19 cellular contexts compared by ENCODE assay signal in the genomic region with DNA sequence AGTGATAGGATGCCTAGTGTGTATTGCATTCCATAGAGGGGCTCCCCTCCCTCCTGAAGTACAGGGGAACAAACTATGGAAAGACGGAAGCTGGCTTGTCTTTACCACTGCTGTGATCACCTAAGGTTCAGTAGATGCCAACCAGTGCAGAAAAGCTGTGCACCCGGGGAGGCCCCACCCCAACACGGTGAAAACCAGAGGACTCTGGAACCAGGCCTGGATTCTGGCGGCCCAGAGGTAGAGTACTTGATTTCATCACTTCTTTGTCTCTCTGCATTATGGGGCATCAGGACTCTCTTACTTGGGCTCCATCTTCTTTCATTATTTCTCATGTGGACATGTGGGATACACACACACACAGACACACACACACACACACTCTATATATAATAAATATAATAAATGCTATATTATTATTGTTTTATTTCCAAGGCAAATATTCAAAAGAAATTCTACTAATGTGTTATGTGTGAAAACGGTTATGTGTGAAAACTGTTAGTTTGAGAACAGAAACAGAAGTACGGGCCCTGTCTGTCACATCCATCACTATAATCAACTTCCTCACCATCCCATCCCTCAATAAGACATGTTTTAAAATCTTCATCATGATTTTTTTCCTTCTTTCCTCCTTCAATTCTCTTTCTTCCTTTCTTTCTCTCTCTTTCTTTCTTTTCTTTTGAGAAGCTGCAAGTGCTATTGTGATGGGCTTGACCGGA.
A peak's percentile ranks its signal among the peaks of the same experiment; 100 is the strongest.
DNase-seq lines count a peak whose midpoint lies in the region; ATAC-seq, FAIRE-seq and TF ChIP-seq lines count a peak whose summit lies in the region.
"Had no signal": no experiment of that assay in that cellular context is flagged by ENCODE, and none has a peak within 500 bp of the region (broad histone marks: within the 10 kb centered on the region; RNA-seq: fewer than 3 reads in every experiment).

No MANE protein-coding gene starts in this region.

- FAIRE-seq in H1 (lab: Jason Lieb, UNC): no peak
- FAIRE-seq: GM19239, HepG2, HTR-8/SVneo had no signal

- no peak overlapping the region for H2BK12ac ChIP-seq in H1 (ENCODE audit: low read depth, low read length)

- no peaks in the 10 kb centered on the region for H3K23me2 ChIP-seq in H1 (ENCODE audit: low read depth, low read length)

- H3K9ac ChIP-seq in DND-41 (ENCODE audit: low read depth, low read length) (no peak overlapping the region), H1 (replicated peaks in 1 of 4; ENCODE audit: extremely low read depth in 1 of 4, low read depth in 3 of 4, low read length in 3 of 4) (no peak overlapping the region)
- H3K9ac ChIP-seq: BLaER1 treated with 17β-estradiol and CSF1 and Interleukin-3, amounts not matched to agents 10 nM and 100 nM had no signal

- no peak overlapping the region for H3K14ac ChIP-seq in H1 (ENCODE audit: insufficient read length)

- CTCF ChIA-PET in activated naive CD4-positive, alpha-beta T cell treated with anti-CD3 and anti-CD28 coated beads for 36 hours (lab: Charles Lee): no interaction called here
- CTCF ChIA-PET in H1 (lab: Charles Lee; ENCODE audit: partially characterized antibody): no interaction called here

- ATAC-seq in DND-41 (ENCODE audit: insufficient read depth, low read depth): no peak
- no peak for ATAC-seq in stimulated activated effector memory CD8-positive, alpha-beta T cell treated with anti-CD3 and anti-CD28 coated beads, Interleukin-12 subunit alpha, Interleukin-12 subunit beta, amount 100 ng/mL, for 72 hours
- no peak for ATAC-seq in left colon
- ATAC-seq: HepG2 had no signal

- DNase-seq in activated naive CD4-positive, alpha-beta T cell treated with anti-CD3 and anti-CD28 coated beads for 36 hours: no peak
- DNase-seq in DND-41 (no peak), H1 (ENCODE audit: low read depth in 1 of 2, low spot score in 2 of 2) (no peak), iPS-NIHi11 (ENCODE audit: low spot score) (no peak), left colon (no peak)
- no peak for DNase-seq in stimulated activated effector memory CD8-positive, alpha-beta T cell treated with anti-CD3 and anti-CD28 coated beads, Interleukin-12 subunit alpha, Interleukin-12 subunit beta, amount 100 ng/mL, for 72 hours (ENCODE audit: low spot score in 2 of 2)
- DNase-seq: ACHN, DMS153, DMS79 treated with DMSO at 0.1 percent for 48 hours, GDM1, GOT3, HFFc6 had no signal

- no peak overlapping the region for H3K27ac ChIP-seq in DND-41 (ENCODE audit: low read length)
- no peak overlapping the region for H3K27ac ChIP-seq in H1 (ENCODE audit: low read depth, low read length)
- H3K27ac ChIP-seq: BLaER1 treated with 17β-estradiol and CSF1 and Interleukin-3, amounts not matched to agents 10 nM and 100 nM had no signal

- no peak overlapping the region for H2AK5ac ChIP-seq in H1 (ENCODE audit: low read depth, low read length)

- H3K36me3 ChIP-seq in DND-41 (ENCODE audit: insufficient read depth, low read length) (no peaks in the 10 kb centered on the region), H1 (ENCODE audit: control insufficient read depth in 2 of 4, insufficient read depth in 4 of 4, low read length in 3 of 4) (no peaks in the 10 kb centered on the region)
- H3K36me3 ChIP-seq: BLaER1 treated with 17β-estradiol and CSF1 and Interleukin-3, amounts not matched to agents 10 nM and 100 nM; HAP-1 had no signal

- H4K8ac ChIP-seq in H1 (ENCODE audit: extremely low read depth, insufficient read depth, low read length): no peak overlapping the region

- H3K4me3 Mint-ChIP-seq in activated naive CD4-positive, alpha-beta T cell treated with anti-CD3 and anti-CD28 coated beads, Interleukin-2, amount 50 U/mL, for 24 hours: peak overlapping the region; percentile 8
- H3K4me3 Mint-ChIP-seq in activated naive CD4-positive, alpha-beta T cell treated with anti-CD3 and anti-CD28 coated beads for 36 hours: no peak overlapping the region
- peak overlapping the region; percentile 16 for H3K4me3 Mint-ChIP-seq in stimulated activated effector memory CD8-positive, alpha-beta T cell treated with anti-CD3 and anti-CD28 coated beads, Interleukin-12 subunit alpha, Interleukin-12 subunit beta, amount 100 ng/mL, for 72 hours
- H3K4me3 Mint-ChIP-seq: CD4-positive, CD25-positive, alpha-beta regulatory T cell; HFFc6 had no signal

- H3K27me3 ChIP-seq in DND-41 (ENCODE audit: insufficient read depth, low read length, poor library complexity) (no peaks in the 10 kb centered on the region), H1 (replicated peaks in 1 of 4; ENCODE audit: control insufficient read depth in 3 of 4, extremely low read depth in 1 of 4, insufficient read depth in 3 of 4, low read length in 3 of 4) (no peaks in the 10 kb centered on the region)
- H3K27me3 ChIP-seq: BLaER1 treated with 17β-estradiol and CSF1 and Interleukin-3, amounts not matched to agents 10 nM and 100 nM had no signal

- H3K79me2 ChIP-seq in DND-41 (ENCODE audit: insufficient read depth, low read length): no peaks in the 10 kb centered on the region
- no peaks in the 10 kb centered on the region for H3K79me2 ChIP-seq in H1 (ENCODE audit: control insufficient read depth in 1 of 2, insufficient read depth in 2 of 2, low read length in 2 of 2)

- H4K91ac ChIP-seq in H1 (replicated peaks; ENCODE audit: insufficient read length, low read length): no peak overlapping the region

- intact Hi-C loops in activated naive CD4-positive, alpha-beta T cell treated with anti-CD3 and anti-CD28 coated beads for 36 hours (cut with micrococcal nuclease): loop anchor here (2.0 kb wide), 1 partner anchor 366 kb away; the partner anchor contains the start of gene EOMES
- intact Hi-C loops in left colon (cut with DNase I, micrococcal nuclease): no loop called here

- peaks cover 10% of the 10 kb centered on the region for H3K9me3 ChIP-seq in DND-41 (ENCODE audit: insufficient read depth, low read length, severe bottlenecking)
- H3K9me3 ChIP-seq in H1 (ENCODE audit: insufficient read depth in 2 of 2, low read depth in 1 of 2, low read length in 1 of 2): peaks cover 3 to 6% of the 10 kb centered on the region in 2 experiments; a peak in 1 of 4 replicates
- H3K9me3 ChIP-seq: HAP-1 had no signal

- no peak overlapping the region for H3K4me3 ChIP-seq in DND-41 (ENCODE audit: low read depth in 1 of 2, low read length in 2 of 2)
- no peak overlapping the region for H3K4me3 ChIP-seq in H1 (ENCODE audit: extremely low read depth in 1 of 4, insufficient read depth in 2 of 4, low read depth in 3 of 4, low read length in 4 of 4)
- H3K4me3 ChIP-seq: BLaER1 treated with 17β-estradiol and CSF1 and Interleukin-3, amounts not matched to agents 10 nM and 100 nM; HAP-1 had no signal

- no peak overlapping the region for H2BK15ac ChIP-seq in H1 (ENCODE audit: low read length)

- TF ChIP-seq CTCF in DND-41 (IDR thresholded peaks at IDR 0.05; ENCODE audit: borderline replicate concordance, extremely low read depth, low read length, poor library complexity, severe bottlenecking) (no peak), H1 (IDR thresholded peaks at IDR 0.05; ENCODE audit: control extremely low read depth in 1 of 3, insufficient read depth in 1 of 3, low read depth in 1 of 3, low read length in 3 of 3) (no peak)

- peaks cover 6% of the 10 kb centered on the region for H3K4me1 Mint-ChIP-seq in activated naive CD4-positive, alpha-beta T cell treated with anti-CD3 and anti-CD28 coated beads, Interleukin-2, amount 50 U/mL, for 24 hours
- H3K4me1 Mint-ChIP-seq in activated naive CD4-positive, alpha-beta T cell treated with anti-CD3 and anti-CD28 coated beads for 36 hours (ENCODE audit: low read depth): no peaks in the 10 kb centered on the region
- H3K4me1 Mint-ChIP-seq in stimulated activated effector memory CD8-positive, alpha-beta T cell treated with anti-CD3 and anti-CD28 coated beads, Interleukin-12 subunit alpha, Interleukin-12 subunit beta, amount 100 ng/mL, for 72 hours: peaks cover 7% of the 10 kb centered on the region
- H3K4me1 Mint-ChIP-seq: CD4-positive, CD25-positive, alpha-beta regulatory T cell had no signal

- no peaks in the 10 kb centered on the region for H3K4me1 ChIP-seq in DND-41 (ENCODE audit: insufficient read depth, low read length)
- H3K4me1 ChIP-seq in H1 (replicated peaks in 1 of 4; ENCODE audit: control insufficient read depth in 3 of 4, insufficient read depth in 4 of 4, low read length in 3 of 4): no peaks in the 10 kb centered on the region
- H3K4me1 ChIP-seq: BLaER1 treated with 17β-estradiol and CSF1 and Interleukin-3, amounts not matched to agents 10 nM and 100 nM; HAP-1 had no signal

- no peak overlapping the region for H3K4ac ChIP-seq in H1 (replicated peaks; ENCODE audit: insufficient read length, low read depth, low read length)

- H3K27me3 Mint-ChIP-seq in activated naive CD4-positive, alpha-beta T cell treated with anti-CD3 and anti-CD28 coated beads, Interleukin-2, amount 50 U/mL, for 24 hours: no peaks in the 10 kb centered on the region
- no peaks in the 10 kb centered on the region for H3K27me3 Mint-ChIP-seq in activated naive CD4-positive, alpha-beta T cell treated with anti-CD3 and anti-CD28 coated beads for 36 hours (ENCODE audit: low read depth)
- H3K27me3 Mint-ChIP-seq: CD4-positive, CD25-positive, alpha-beta regulatory T cell had no signal

- WGBS in H1 (ENCODE audit: extremely low coverage in 1 of 2, insufficient coverage in 1 of 2, insufficient read length in 1 of 2, insufficient replicate concordance in 2 of 2, low coverage in 1 of 2, low lambda C conversion rate in 2 of 2, missing lambda C conversion rate in 1 of 2), 2 experiments: 91% methylated on average over 7 of the region's 7 CpGs; no CpG with 5 or more reads in 1 of the 2 experiments

- H2BK5ac ChIP-seq in H1 (ENCODE audit: low read depth, low read length): no peak overlapping the region

- H2AFZ ChIP-seq in DND-41 (ENCODE audit: low read depth, low read length) (0 out of 2 replicates have a peak overlapping the region, but pooled peaks have one; percentile 5), H1 (ENCODE audit: low read length) (no peak overlapping the region)

- no peak overlapping the region for H3K18ac ChIP-seq in H1 (ENCODE audit: extremely low read depth, low read length)

- no peaks in the 10 kb centered on the region for H3K79me1 ChIP-seq in H1 (ENCODE audit: low read depth, low read length)

- H4K20me1 ChIP-seq in DND-41 (ENCODE audit: insufficient read depth, low read length): no peaks in the 10 kb centered on the region
- no peaks in the 10 kb centered on the region for H4K20me1 ChIP-seq in H1 (replicated peaks in 1 of 2; ENCODE audit: control insufficient read depth in 1 of 2, insufficient read depth in 2 of 2, low read length in 2 of 2)
- H4K20me1 ChIP-seq: BLaER1 treated with 17β-estradiol and CSF1 and Interleukin-3, amounts not matched to agents 10 nM and 100 nM had no signal

- H3K27ac Mint-ChIP-seq in activated naive CD4-positive, alpha-beta T cell treated with anti-CD3 and anti-CD28 coated beads, Interleukin-2, amount 50 U/mL, for 24 hours: peak overlapping the region; percentile 56
- no peak overlapping the region for H3K27ac Mint-ChIP-seq in activated naive CD4-positive, alpha-beta T cell treated with anti-CD3 and anti-CD28 coated beads for 36 hours
- peak overlapping the region; percentile 50 for H3K27ac Mint-ChIP-seq in stimulated activated effector memory CD8-positive, alpha-beta T cell treated with anti-CD3 and anti-CD28 coated beads, Interleukin-12 subunit alpha, Interleukin-12 subunit beta, amount 100 ng/mL, for 72 hours
- H3K27ac Mint-ChIP-seq: CD4-positive, CD25-positive, alpha-beta regulatory T cell; HFFc6 had no signal

- H2BK120ac ChIP-seq in H1 (replicated peaks; ENCODE audit: low read depth, low read length): no peak overlapping the region

- no peak for TF ChIP-seq POLR2A in H1 (IDR thresholded peaks at IDR 0.05; ENCODE audit: control extremely low read depth in 1 of 2, low read depth in 2 of 2, low read length in 2 of 2)

- H3K4me2 ChIP-seq in DND-41 (ENCODE audit: insufficient read depth, low read length) (no peak overlapping the region), H1 (ENCODE audit: insufficient read depth in 1 of 2, low read depth in 2 of 2, low read length in 2 of 2) (no peak overlapping the region; a peak in 1 of 4 replicates)
- H3K4me2 ChIP-seq: BLaER1 treated with 17β-estradiol and CSF1 and Interleukin-3, amounts not matched to agents 10 nM and 100 nM had no signal

- H3K23ac ChIP-seq in H1 (ENCODE audit: insufficient read length): no peak overlapping the region

- H2BK20ac ChIP-seq in H1 (ENCODE audit: low read length): 0 out of 2 replicates have a peak overlapping the region, but pooled peaks have one; percentile 36

- TF ChIP-seq EP300 in H1 (IDR thresholded peaks at IDR 0.05; ENCODE audit: borderline replicate concordance in 1 of 2, low read depth in 2 of 2, low read length in 2 of 2): no peak

- POLR2A ChIA-PET in H1 (lab: Charles Lee; ENCODE audit: partially characterized antibody): no interaction called here

- no peak overlapping the region for H3K56ac ChIP-seq in H1 (replicated peaks; ENCODE audit: insufficient read length, low read depth, low read length)

- H4K5ac ChIP-seq in H1 (ENCODE audit: insufficient read length, low read depth, low read length): no peak overlapping the region

- no peaks in the 10 kb centered on the region for H3K9me3 Mint-ChIP-seq in activated naive CD4-positive, alpha-beta T cell treated with anti-CD3 and anti-CD28 coated beads, Interleukin-2, amount 50 U/mL, for 24 hours
- H3K9me3 Mint-ChIP-seq in activated naive CD4-positive, alpha-beta T cell treated with anti-CD3 and anti-CD28 coated beads for 36 hours: peaks cover 6% of the 10 kb centered on the region
- no peaks in the 10 kb centered on the region for H3K9me3 Mint-ChIP-seq in stimulated activated effector memory CD8-positive, alpha-beta T cell treated with anti-CD3 and anti-CD28 coated beads, Interleukin-12 subunit alpha, Interleukin-12 subunit beta, amount 100 ng/mL, for 72 hours

- no peak for TF ChIP-seq RAD21 in H1 (IDR thresholded peaks at IDR 0.05 in 1 of 2, conservative IDR thresholded peaks at IDR 0.05 in 1 of 2; ENCODE audit: low read depth in 2 of 2, low read length in 2 of 2)

- H3K36me3 Mint-ChIP-seq in activated naive CD4-positive, alpha-beta T cell treated with anti-CD3 and anti-CD28 coated beads, Interleukin-2, amount 50 U/mL, for 24 hours: peaks cover 3% of the 10 kb centered on the region
- no peaks in the 10 kb centered on the region for H3K36me3 Mint-ChIP-seq in activated naive CD4-positive, alpha-beta T cell treated with anti-CD3 and anti-CD28 coated beads for 36 hours (ENCODE audit: low read depth)
- no peaks in the 10 kb centered on the region for H3K36me3 Mint-ChIP-seq in stimulated activated effector memory CD8-positive, alpha-beta T cell treated with anti-CD3 and anti-CD28 coated beads, Interleukin-12 subunit alpha, Interleukin-12 subunit beta, amount 100 ng/mL, for 72 hours
- H3K36me3 Mint-ChIP-seq: CD4-positive, CD25-positive, alpha-beta regulatory T cell had no signal
